ENCODE assay signal across 10 cellular contexts in genomic region chr14:93010543-93011541, GRCh38.
DNase-seq lines count a peak whose midpoint lies in the region; ATAC-seq and TF ChIP-seq lines count a peak whose summit lies in the region.
"Had no signal": no experiment of that assay in that cellular context is flagged by ENCODE, and none has a peak within 500 bp of the region (broad histone marks: within the 10 kb centered on the region; RNA-seq: fewer than 3 reads in every experiment).

No MANE protein-coding gene starts in this region.

- H3K9ac ChIP-seq in skeletal muscle tissue (ENCODE audit: low read depth in 1 of 3, low read length in 3 of 3) (peak overlapping the region in 2 of 3 donors; percentile 2 to 25), colonic mucosa (ENCODE audit: low read depth in 2 of 2, low read length in 2 of 2) (no peak overlapping the region)

- in situ Hi-C loops in HAP-1 (cut with MboI; ENCODE audit: low sequenced_read_pairs), result no loop called here

- H3K9me3 ChIP-seq in gastroesophageal sphincter, result no peaks in the 10 kb centered on the region
- no peaks in the 10 kb centered on the region for H3K9me3 ChIP-seq in skeletal muscle tissue (ENCODE audit: control insufficient read depth in 3 of 3, low read length in 3 of 3)
- no peaks in the 10 kb centered on the region for H3K9me3 ChIP-seq in colonic mucosa
- H3K9me3 ChIP-seq in HAP-1, result no peaks in the 10 kb centered on the region
- H3K9me3 ChIP-seq: mucosa of descending colon had no signal

- DNase-seq in HuH-7.5 (ENCODE audit: low spot score), result peak; percentile 43
- peak; percentile 42 for DNase-seq in NCI-H748 (lab: John Stamatoyannopoulos, UW; ENCODE audit: unreplicated experiment)
- no peak for DNase-seq in colonic mucosa
- DNase-seq in HAP-1 (ENCODE audit: low spot score in 2 of 2), result no peak
- DNase-seq: PC-9 had no signal

- peak overlapping the region in 3 of 4 donors; percentile 63 to 90 (median 89) for H3K27ac ChIP-seq in gastroesophageal sphincter
- peak overlapping the region; percentile 29 for H3K27ac ChIP-seq in skeletal muscle tissue (ENCODE audit: low read depth, low read length)
- H3K27ac ChIP-seq in colonic mucosa, result no peak overlapping the region
- H3K27ac ChIP-seq: PC-9 had no signal

- H3K4me1 ChIP-seq in gastroesophageal sphincter (peaks cover 10 to 100% (median 81%) of the 10 kb centered on the region in 3 donors), skeletal muscle tissue (ENCODE audit: control insufficient read depth in 3 of 3, insufficient read depth in 3 of 3, low read length in 3 of 3) (peaks cover 69 to 98% (median 87%) of the 10 kb centered on the region in 3 donors), colonic mucosa (peaks cover 13% of the 10 kb centered on the region), HAP-1 (no peaks in the 10 kb centered on the region)

- H3K27me3 ChIP-seq in gastroesophageal sphincter (no peaks in the 10 kb centered on the region), skeletal muscle tissue (ENCODE audit: control insufficient read depth in 3 of 3, insufficient read depth in 3 of 3, low read length in 3 of 3) (no peaks in the 10 kb centered on the region), colonic mucosa (no peaks in the 10 kb centered on the region), HAP-1 (ENCODE audit: low read depth) (no peaks in the 10 kb centered on the region)

- H3K4me3 ChIP-seq in gastroesophageal sphincter (no peak overlapping the region), skeletal muscle tissue (ENCODE audit: low read length in 3 of 3) (peak overlapping the region in 1 of 3 donors; percentile 13), colonic mucosa (no peak overlapping the region), HAP-1 (no peak overlapping the region)
- H3K4me3 ChIP-seq: mucosa of descending colon, PC-9 had no signal

- intact Hi-C loops in colonic mucosa (cut with DNase I), result no loop called here

- ATAC-seq in gastroesophageal sphincter, result no peak
- no peak for ATAC-seq in GM21723 (IDR thresholded peaks at IDR 0.05; ENCODE audit: unreplicated experiment)
- ATAC-seq in GM19452 (IDR thresholded peaks at IDR 0.05; ENCODE audit: unreplicated experiment), result no peak

- 76 to 85% methylated on average over 11 to 12 of the region's 23 CpGs for WGBS in gastroesophageal sphincter (ENCODE audit: low coverage in 1 of 2), 2 donors

- H3K36me3 ChIP-seq in gastroesophageal sphincter, result peaks cover 0 to 5% of the 10 kb centered on the region in 2 donors
- no peaks in the 10 kb centered on the region for H3K36me3 ChIP-seq in skeletal muscle tissue (ENCODE audit: control insufficient read depth in 3 of 3, insufficient read depth in 3 of 3, low read length in 3 of 3)
- no peaks in the 10 kb centered on the region for H3K36me3 ChIP-seq in colonic mucosa
- H3K36me3 ChIP-seq in HAP-1 (replicated peaks), result no peaks in the 10 kb centered on the region

- no peak for TF ChIP-seq EP300 in gastroesophageal sphincter (IDR thresholded peaks at IDR 0.05)

- TF ChIP-seq POLR2A in gastroesophageal sphincter (IDR thresholded peaks at IDR 0.05), result no peak

- TF ChIP-seq CTCF in gastroesophageal sphincter (IDR thresholded peaks at IDR 0.05) (no peak), colonic mucosa (IDR thresholded peaks at IDR 0.05) (no peak)

Comparison
In these comparisons a context has a peak if more than half of its experiments do, and no peak if none do; other contexts are left out.
1. DNase-seq: peak in HuH-7.5 (single experiment) and NCI-H748 (single experiment); none in colonic mucosa (single experiment) and HAP-1 (0 of 2).
2. H3K9ac ChIP-seq: peak in skeletal muscle tissue (2 of 3); none in colonic mucosa (0 of 2).